Comparison of ENCODE assay signal across 15 cellular contexts in genomic region chr18:74255022-74255658, GRCh38. TPM values are rescaled to one million over a fixed set of nuclear protein-coding genes. Genes with fewer than 3 reads are reported as not detected.
DNase-seq lines count a peak whose midpoint lies in the region; ATAC-seq and TF ChIP-seq lines count a peak whose summit lies in the region.
"Had no signal": no experiment of that assay in that cellular context is flagged by ENCODE, and none has a peak within 500 bp of the region (broad histone marks: within the 10 kb centered on the region; RNA-seq: fewer than 3 reads in every experiment).

No MANE protein-coding gene starts in this region.

- H3K27me3 ChIP-seq in adipocyte (replicated peaks; ENCODE audit: control insufficient read depth, insufficient read depth, low read length): no peaks in the 10 kb centered on the region

- H3K9me3 Mint-ChIP-seq in nephron progenitor cell: no peaks in the 10 kb centered on the region
- no peaks in the 10 kb centered on the region for H3K9me3 Mint-ChIP-seq in activated naive CD8-positive, alpha-beta T cell treated with anti-CD3 and anti-CD28 coated beads, Interleukin-2, amount 50 U/mL, for 24 hours
- H3K9me3 Mint-ChIP-seq: activated CD4-positive, alpha-beta memory T cell treated with anti-CD3 and anti-CD28 coated beads for 36 hours; stimulated activated naive B cell treated with anti-CD40 and anti-IgM and Interleukin-4, amounts not matched to agents 10 μg/mL and 1 μg/mL and 100 μg/mL, for 72 hours; T-cell had no signal

- peak overlapping the region; percentile 3 for H3K9ac ChIP-seq in adipocyte (ENCODE audit: low read length)

- H3K27ac ChIP-seq in C4-2B: peak overlapping the region; percentile 62

- peaks cover 47% of the 10 kb centered on the region for H3K4me1 ChIP-seq in adipocyte (ENCODE audit: control insufficient read depth, insufficient read depth, low read length)

- H3K27me3 Mint-ChIP-seq in nephron progenitor cell (ENCODE audit: low read depth, poor library complexity): peaks cover 4% of the 10 kb centered on the region
- H3K27me3 Mint-ChIP-seq in activated naive CD8-positive, alpha-beta T cell treated with anti-CD3 and anti-CD28 coated beads, Interleukin-2, amount 50 U/mL, for 24 hours: no peaks in the 10 kb centered on the region
- H3K27me3 Mint-ChIP-seq: activated CD4-positive, alpha-beta memory T cell treated with anti-CD3 and anti-CD28 coated beads for 36 hours; stimulated activated naive B cell treated with anti-CD40 and anti-IgM and Interleukin-4, amounts not matched to agents 10 μg/mL and 1 μg/mL and 100 μg/mL, for 72 hours; T-cell had no signal

- TF ChIP-seq CTCF in C4-2B (conservative IDR thresholded peaks at IDR 0.05) (no peak), fibroblast of villous mesenchyme (IDR thresholded peaks at IDR 0.05; ENCODE audit: insufficient read depth, low read depth, low read length) (no peak), nephron progenitor cell (IDR thresholded peaks at IDR 0.05) (no peak)

- no peak overlapping the region for H3K4me3 ChIP-seq in adipocyte (ENCODE audit: low read length)
- H3K4me3 ChIP-seq in fibroblast of villous mesenchyme (ENCODE audit: low read depth, low read length): no peak overlapping the region

- peak overlapping the region; percentile 38 for H3K27ac Mint-ChIP-seq in nephron progenitor cell
- H3K27ac Mint-ChIP-seq in activated naive CD8-positive, alpha-beta T cell treated with anti-CD3 and anti-CD28 coated beads, Interleukin-2, amount 50 U/mL, for 24 hours: no peak overlapping the region
- H3K27ac Mint-ChIP-seq: activated CD4-positive, alpha-beta memory T cell treated with anti-CD3 and anti-CD28 coated beads for 36 hours; stimulated activated naive B cell treated with anti-CD40 and anti-IgM and Interleukin-4, amounts not matched to agents 10 μg/mL and 1 μg/mL and 100 μg/mL, for 72 hours; T-cell had no signal

- DNase-seq in adipocyte (ENCODE audit: low read depth) (no peak), fibroblast of villous mesenchyme (ENCODE audit: low read depth) (peak; percentile 85), nephron progenitor cell (no peak), LoVo (ENCODE audit: low spot score) (no peak), AML-193 (lab: John Stamatoyannopoulos, UW) (no peak)
- DNase-seq in activated naive CD8-positive, alpha-beta T cell treated with anti-CD3 and anti-CD28 coated beads, Interleukin-2, amount 50 U/mL, for 24 hours: no peak
- DNase-seq: activated CD4-positive, alpha-beta memory T cell treated with anti-CD3 and anti-CD28 coated beads for 36 hours; activated gamma-delta T cell treated with Interleukin-2 at 50 U/mL for 16 hours; kidney glomerular epithelial cell; stimulated activated CD4-positive, alpha-beta T cell treated with anti-CD3 and anti-CD28 coated beads, Interleukin-2, amount 100 ng/mL, for 48 hours; stimulated activated naive B cell treated with anti-CD40 and anti-IgM and Interleukin-4, amounts not matched to agents 10 μg/mL and 1 μg/mL and 100 μg/mL, for 72 hours; T-cell had no signal

- H3K4me1 Mint-ChIP-seq in nephron progenitor cell: peaks cover 49% of the 10 kb centered on the region
- H3K4me1 Mint-ChIP-seq in activated naive CD8-positive, alpha-beta T cell treated with anti-CD3 and anti-CD28 coated beads, Interleukin-2, amount 50 U/mL, for 24 hours: peaks cover 13% of the 10 kb centered on the region
- H3K4me1 Mint-ChIP-seq: T-cell had no signal

- H3K4me3 Mint-ChIP-seq in nephron progenitor cell: no peak overlapping the region
- no peak overlapping the region for H3K4me3 Mint-ChIP-seq in activated naive CD8-positive, alpha-beta T cell treated with anti-CD3 and anti-CD28 coated beads, Interleukin-2, amount 50 U/mL, for 24 hours
- H3K4me3 Mint-ChIP-seq: activated CD4-positive, alpha-beta memory T cell treated with anti-CD3 and anti-CD28 coated beads for 36 hours; stimulated activated naive B cell treated with anti-CD40 and anti-IgM and Interleukin-4, amounts not matched to agents 10 μg/mL and 1 μg/mL and 100 μg/mL, for 72 hours; T-cell had no signal

- no peaks in the 10 kb centered on the region for H3K9me3 ChIP-seq in adipocyte (ENCODE audit: control insufficient read depth, low read length)

- peaks cover 82% of the 10 kb centered on the region for H3K36me3 ChIP-seq in adipocyte (ENCODE audit: control insufficient read depth, insufficient read depth, low read length, severe bottlenecking)

- no peak for ATAC-seq in activated naive CD8-positive, alpha-beta T cell treated with anti-CD3 and anti-CD28 coated beads, Interleukin-2, amount 50 U/mL, for 24 hours
- no peak for ATAC-seq in HG03135 (IDR thresholded peaks at IDR 0.05; ENCODE audit: unreplicated experiment)
- ATAC-seq: stimulated activated naive B cell treated with anti-CD40 and anti-IgM and Interleukin-4, amounts not matched to agents 10 μg/mL and 1 μg/mL and 100 μg/mL, for 72 hours; T-cell had no signal

- peaks cover 18% of the 10 kb centered on the region for H3K36me3 Mint-ChIP-seq in nephron progenitor cell (ENCODE audit: low read depth)
- peaks cover 9% of the 10 kb centered on the region for H3K36me3 Mint-ChIP-seq in activated naive CD8-positive, alpha-beta T cell treated with anti-CD3 and anti-CD28 coated beads, Interleukin-2, amount 50 U/mL, for 24 hours (ENCODE audit: low read depth)

RNA-seq across cellular contexts. Expression of gene CYB5A, which starts 36.6 kb away (rescaled TPM):
- total RNA-seq in fibroblast of villous mesenchyme: 35.4 and 114 TPM in 2 replicates
- total RNA-seq: OCI-LY7 had no signal
